Comparison of ENCODE assay signal across 22 cellular contexts in the genomic region with DNA sequence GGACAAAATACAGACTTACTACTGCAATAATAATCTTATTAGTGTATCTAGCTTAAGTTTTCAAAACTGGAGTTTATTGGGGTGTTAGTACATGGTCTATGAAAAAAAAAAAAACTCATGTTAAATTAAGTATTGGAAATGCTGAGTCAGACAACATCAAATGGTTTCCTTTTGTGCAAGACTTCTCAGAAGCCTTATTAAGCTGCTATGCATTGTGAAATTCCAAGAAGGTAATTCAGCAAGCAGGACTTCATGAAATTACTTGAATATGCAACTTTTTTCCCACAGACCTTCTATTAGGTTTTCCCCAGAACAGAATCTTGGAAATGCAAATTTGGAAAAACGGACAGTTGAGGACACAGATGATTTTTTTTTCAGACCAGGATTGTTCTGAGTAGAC.
DNase-seq lines count a peak whose midpoint lies in the region; ATAC-seq, FAIRE-seq and TF ChIP-seq lines count a peak whose summit lies in the region.
"Had no signal": no experiment of that assay in that cellular context is flagged by ENCODE, and none has a peak within 500 bp of the region (broad histone marks: within the 10 kb centered on the region; RNA-seq: fewer than 3 reads in every experiment).

No MANE protein-coding gene starts in this region.

- H3K4me2 ChIP-seq in IMR-90 (ENCODE audit: low read depth, low read length) (no peak overlapping the region), K562 (ENCODE audit: insufficient read depth, low read length) (no peak overlapping the region)
- H3K4me2 ChIP-seq: smooth muscle cell had no signal

- no peak for FAIRE-seq in K562 (lab: Jason Lieb, UNC)
- FAIRE-seq: endothelial cell of umbilical vein had no signal

- H2BK15ac ChIP-seq in IMR-90 (ENCODE audit: low read depth, low read length) = no peak overlapping the region

- H3K23ac ChIP-seq in IMR-90 (ENCODE audit: low read depth, low read length) = no peak overlapping the region

- no peaks in the 10 kb centered on the region for H3K79me1 ChIP-seq in IMR-90 (ENCODE audit: low read depth in 1 of 2, low read length in 2 of 2)

- no peak overlapping the region for H4K5ac ChIP-seq in IMR-90 (ENCODE audit: low read depth, low read length)

- no peak for TF ChIP-seq EP300 in K562 (IDR thresholded peaks at IDR 0.05; ENCODE audit: low read length)

- H3K4ac ChIP-seq in IMR-90 (ENCODE audit: low read depth, low read length) = no peak overlapping the region

- H3K27me3 ChIP-seq in IMR-90 (ENCODE audit: control insufficient read depth, insufficient read depth, low read length) (no peaks in the 10 kb centered on the region), K562 (ENCODE audit: control insufficient read depth in 2 of 2, insufficient read depth in 2 of 2, low read length in 2 of 2) (no peaks in the 10 kb centered on the region)
- H3K27me3 ChIP-seq: MG63 had no signal

- H3K9me1 ChIP-seq in IMR-90 (ENCODE audit: insufficient read depth, low read length) = no peaks in the 10 kb centered on the region
- no peaks in the 10 kb centered on the region for H3K9me1 ChIP-seq in K562 (ENCODE audit: control insufficient read depth, insufficient read depth, low read length)

- H3K27ac ChIP-seq in IMR-90 (ENCODE audit: insufficient read depth, low read length) (no peak overlapping the region), K562 (ENCODE audit: extremely low read depth, low read depth, low read length) (no peak overlapping the region)
- H3K27ac ChIP-seq: prostate gland had no signal

- intact Hi-C loops in IMR-90 (cut with micrococcal nuclease) (no loop called here), K562 (cut with micrococcal nuclease) (no loop called here)

- TF ChIP-seq RAD21 in IMR-90 (IDR thresholded peaks at IDR 0.05; ENCODE audit: low read length) = no peak
- TF ChIP-seq RAD21 in K562 (CRISPR knock-in tag; conservative IDR thresholded peaks at IDR 0.05 in 1 of 2, IDR thresholded peaks at IDR 0.05 in 1 of 2) = no peak

- H2AFZ ChIP-seq in IMR-90 (replicated peaks; ENCODE audit: low read length, poor library complexity) (no peak overlapping the region), K562 (ENCODE audit: low read depth, low read length) (no peak overlapping the region)

- H3K14ac ChIP-seq in IMR-90 (replicated peaks; ENCODE audit: low read depth, low read length) = no peak overlapping the region

- H2BK20ac ChIP-seq in IMR-90 (ENCODE audit: low read depth, low read length) = no peak overlapping the region

- H3K36me3 ChIP-seq in IMR-90 (ENCODE audit: control insufficient read depth, insufficient read depth, low read length) (no peaks in the 10 kb centered on the region), K562 (ENCODE audit: control insufficient read depth, insufficient read depth, low read length) (no peaks in the 10 kb centered on the region)
- H3K36me3 ChIP-seq: MG63, prostate gland had no signal

- TF ChIP-seq POLR2A in IMR-90 (IDR thresholded peaks at IDR 0.05; ENCODE audit: low read depth, low read length) = no peak
- no peak for TF ChIP-seq POLR2A in K562 (conservative IDR thresholded peaks at IDR 0.05)

- H3K56ac ChIP-seq in IMR-90 (ENCODE audit: extremely low read depth, insufficient read depth, low read length) = no peak overlapping the region

- no peak overlapping the region for H4K8ac ChIP-seq in IMR-90 (ENCODE audit: low read depth in 2 of 2, low read length in 2 of 2)

- ATAC-seq in IMR-90 (ENCODE audit: low read depth) (no peak), K562 (no peak), HG02610 (IDR thresholded peaks at IDR 0.05; ENCODE audit: unreplicated experiment) (no peak), GM19452 (IDR thresholded peaks at IDR 0.05; ENCODE audit: unreplicated experiment) (no peak)
- ATAC-seq: stimulated activated naive B cell treated with anti-CD40 and anti-IgM and Interleukin-4, amounts not matched to agents 10 μg/mL and 1 μg/mL and 100 μg/mL, for 72 hours had no signal

- H2AK5ac ChIP-seq in IMR-90 (ENCODE audit: low read depth, low read length) = no peak overlapping the region

- BruUV-seq in IMR-90 (replicated peaks; lab: Mats Ljungman, UMichigan) = no TSS peak
- no TSS peak for BruUV-seq in K562 (replicated peaks; lab: Mats Ljungman, UMichigan)

- no peak for TF ChIP-seq CTCF in AG09319 (IDR thresholded peaks at IDR 0.05; ENCODE audit: low read depth, low read length)
- no peak for TF ChIP-seq CTCF in IMR-90 (conservative IDR thresholded peaks at IDR 0.05; ENCODE audit: low read depth, low read length)
- no peak for TF ChIP-seq CTCF in K562 (IDR thresholded peaks at IDR 0.05 in 2 of 3, conservative IDR thresholded peaks at IDR 0.05 in 1 of 3; ENCODE audit: insufficient read depth in 2 of 3, low read depth in 1 of 3, low read length in 3 of 3)

- H3K9ac ChIP-seq in IMR-90 (ENCODE audit: low read depth, low read length) (no peak overlapping the region), K562 (ENCODE audit: insufficient read depth in 1 of 2, low read depth in 2 of 2, low read length in 2 of 2) (no peak overlapping the region)

- in situ Hi-C loops in IMR-90 (cut with MboI; ENCODE audit: low sequenced_read_pairs) (no loop called here), K562 (cut with MboI) (no loop called here)

- no CpG with 5 or more reads among the region's 1 CpG for WGBS in IMR-90 (ENCODE audit: extremely low coverage in 2 of 2, insufficient read length in 1 of 2), 2 experiments
- 0% methylated on average over 1 of the region's 1 CpG for WGBS in K562 (ENCODE audit: insufficient coverage, low coverage, missing lambda C conversion rate)

- dilution Hi-C loops in IMR-90 (cut with HindIII; ENCODE audit: low sequenced_read_pairs, unreplicated experiment) = no loop called here

- no peak overlapping the region for H2BK5ac ChIP-seq in IMR-90 (ENCODE audit: low read depth, low read length, poor library complexity, severe bottlenecking)

- CTCF ChIA-PET in IMR-90 (lab: Yijun Ruan, JAX) (interaction anchor here (0.6 kb wide), 1 partner anchor 622 kb away, joined by 3 read pairs; no protein-coding TSS in a partner anchor), K562 (lab: Yijun Ruan, JAX; ENCODE audit: low intra/inter-chr PET ratio) (no interaction called here)

- H3K4me3 ChIP-seq in IMR-90 (ENCODE audit: insufficient read depth, low read depth, low read length) = no peak overlapping the region
- H3K4me3 ChIP-seq in K562 = no peak overlapping the region
- H3K4me3 ChIP-seq: MG63, prostate gland, smooth muscle cell had no signal

- H4K91ac ChIP-seq in IMR-90 (ENCODE audit: insufficient read depth, low read depth, low read length) = no peak overlapping the region

- H2AK9ac ChIP-seq in IMR-90 (replicated peaks; ENCODE audit: low read depth, low read length, poor library complexity) = no peak overlapping the region

- peaks cover 5% of the 10 kb centered on the region; the same call in 1 of the 2 replicates for H3K4me1 ChIP-seq in IMR-90 (ENCODE audit: control insufficient read depth, insufficient read depth, low read length)
- H3K4me1 ChIP-seq in K562 (replicated peaks in 1 of 2; ENCODE audit: control insufficient read depth in 2 of 2, insufficient read depth in 2 of 2, low read length in 2 of 2) = no peaks in the 10 kb centered on the region
- H3K4me1 ChIP-seq: prostate gland had no signal

- no peak overlapping the region for H2BK120ac ChIP-seq in IMR-90 (ENCODE audit: low read depth, low read length)

- no peaks in the 10 kb centered on the region for H3K79me2 ChIP-seq in K562 (ENCODE audit: control insufficient read depth, insufficient read depth, low read length)

- POLR2A ChIA-PET in IMR-90 (lab: Charles Lee; ENCODE audit: unreplicated experiment) = no interaction called here
- POLR2A ChIA-PET in K562 (lab: Yijun Ruan, JAX) = no interaction called here

- DNase-seq in AG09319 (ENCODE audit: extremely low read depth, low read depth) (peak; percentile 27), IMR-90 (peak; percentile 62), K562 (ENCODE audit: extremely low read depth in 1 of 4, low spot score in 3 of 4) (no peak), fibroblast of the conjunctiva (ENCODE audit: low read depth) (peak; percentile 59), cerebellar cortex (ENCODE audit: low spot score) (no peak), NCI-H146 (lab: John Stamatoyannopoulos, UW) (no peak)
- DNase-seq: activated B cell treated with CpG ODN at 0.5 μM for 24 hours; activated CD4-positive, alpha-beta memory T cell treated with anti-CD3 and anti-CD28 coated beads for 36 hours; activated effector memory CD4-positive, alpha-beta T cell treated with Interleukin-2 at 50 U/mL for 16 hours; activated naive CD8-positive, alpha-beta T cell treated with anti-CD3 and anti-CD28 coated beads, Interleukin-2, amount 10 ng/mL, durations not matched to agents 7 days and 5 days; dermis blood vessel endothelial cell; MG63; NCI-H1694 treated with DMSO at 0.1 percent for 48 hours; NCI-H2171 treated with DMSO at 0.1 percent for 48 hours; NCI-H524 treated with DMSO at 0.1 percent for 48 hours; RPMI8226; stimulated activated naive B cell treated with anti-CD40 and anti-IgM and Interleukin-4, amounts not matched to agents 10 μg/mL and 1 μg/mL and 100 μg/mL, for 72 hours had no signal

- H4K20me1 ChIP-seq in IMR-90 (ENCODE audit: insufficient read depth, low read length) (no peaks in the 10 kb centered on the region), K562 (replicated peaks; ENCODE audit: control insufficient read depth, insufficient read depth, low read length) (no peaks in the 10 kb centered on the region)

- no peak overlapping the region for H3K18ac ChIP-seq in IMR-90 (ENCODE audit: low read depth, low read length)

- H3K9me3 ChIP-seq in IMR-90 (ENCODE audit: control insufficient read depth, insufficient read depth, low read length) = no peaks in the 10 kb centered on the region
- no peaks in the 10 kb centered on the region for H3K9me3 ChIP-seq in K562 (replicated peaks; ENCODE audit: control insufficient read depth, insufficient read depth, low read depth, low read length)
- H3K9me3 ChIP-seq: MG63, prostate gland had no signal

TF ChIP-seq in IMR-90, 13 proteins besides CTCF, POLR2A, EP300 and RAD21 (continues in another document):
- peak; percentile 90 for TF ChIP-seq MAFK (IDR thresholded peaks at IDR 0.05; ENCODE audit: low read depth, low read length)
- peak; percentile 29; the same call in 1 of the 2 replicates for TF ChIP-seq NFE2L2 (IDR thresholded peaks at IDR 0.05; ENCODE audit: low read depth, low read length)
- peak; percentile 61; the same call in 1 of the 2 replicates for TF ChIP-seq CEBPB (IDR thresholded peaks at IDR 0.05; ENCODE audit: low read depth, low read length)

TF ChIP-seq in K562, 482 proteins besides CTCF, POLR2A, EP300 and RAD21:
- TF ChIP-seq JUN (IDR thresholded peaks at IDR 0.05; ENCODE audit: borderline replicate concordance, low read depth, low read length) = no peak
- TF ChIP-seq JUN (CRISPR knock-in tag; IDR thresholded peaks at IDR 0.05; ENCODE audit: borderline replicate concordance) = no peak
- no peak for TF ChIP-seq CHCHD3 (CRISPR knock-in tag; IDR thresholded peaks at IDR 0.05)
- 0 out of 2 replicates have a peak, but pooled peaks have one; percentile 11 for TF ChIP-seq ZNF316 (IDR thresholded peaks at IDR 0.05)
- TF ChIP-seq MAFG (tag; conservative IDR thresholded peaks at IDR 0.05) = peak; percentile 37; the same call in 1 of the 2 replicates
- TF ChIP-seq ZBED1 (IDR thresholded peaks at IDR 0.05) = no peak

Comparison
In these comparisons a context has a peak if more than half of its experiments do, and no peak if none do; other contexts are left out.
1. DNase-seq: peak in AG09319 (single experiment), IMR-90 (single experiment) and fibroblast of the conjunctiva (single experiment); none in K562 (0 of 4), cerebellar cortex (single experiment) and NCI-H146 (single experiment).